ENCODE assay signal across 22 cellular contexts in the genomic region with DNA sequence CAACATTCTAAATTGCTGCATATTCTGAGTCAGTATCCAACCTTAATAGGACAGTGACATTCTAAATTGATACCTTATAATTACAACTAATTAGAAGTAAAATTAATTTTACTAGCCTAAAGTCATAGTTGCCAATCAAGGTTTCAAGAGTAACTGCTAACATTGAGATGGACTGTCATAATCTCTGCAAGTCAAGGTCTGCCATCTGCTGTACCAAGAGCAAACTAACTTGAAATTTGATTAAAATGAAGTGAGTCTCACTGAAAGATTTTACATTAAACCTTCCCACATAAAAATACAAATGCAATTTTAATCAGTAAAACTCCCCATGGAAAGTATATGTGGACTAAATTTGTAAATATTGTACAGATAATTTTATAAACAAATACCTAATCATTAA.
DNase-seq lines count a peak whose midpoint lies in the region; ATAC-seq, FAIRE-seq and TF ChIP-seq lines count a peak whose summit lies in the region.
"Had no signal": no experiment of that assay in that cellular context is flagged by ENCODE, and none has a peak within 500 bp of the region (broad histone marks: within the 10 kb centered on the region; RNA-seq: fewer than 3 reads in every experiment).

No MANE protein-coding gene starts in this region.

- TF ChIP-seq CTCF in RWPE2 (IDR thresholded peaks at IDR 0.05; ENCODE audit: poor library complexity, severe bottlenecking) (peak; percentile 54), fibroblast of mammary gland (conservative IDR thresholded peaks at IDR 0.05; ENCODE audit: control insufficient read depth, insufficient read depth, low read depth, low read length) (no peak), vagina (IDR thresholded peaks at IDR 0.05) (no peak), kidney (IDR thresholded peaks at IDR 0.05; ENCODE audit: borderline replicate concordance, extremely low read depth, insufficient read depth) (no peak)

- H3K27ac ChIP-seq in RWPE2 (ENCODE audit: poor library complexity, severe bottlenecking) (no peak overlapping the region), vagina (no peak overlapping the region), kidney (ENCODE audit: low read depth in 2 of 2, low read length in 2 of 2) (no peak overlapping the region)
- H3K27ac ChIP-seq: BLaER1, esophagus muscularis mucosa, HL-60, parathyroid adenoma, PC-9, SK-N-MC had no signal

- no peak for FAIRE-seq in kidney (lab: Jason Lieb, UNC)

- no peak for ATAC-seq in RWPE2 (ENCODE audit: low read depth)
- ATAC-seq: left cardiac atrium; naive thymus-derived CD8-positive, alpha-beta T cell; stimulated activated memory B cell treated with anti-CD40 and anti-IgM and Interleukin-4, amounts not matched to agents 10 μg/mL and 1 μg/mL and 100 μg/mL, for 72 hours had no signal

- H3K4me3 ChIP-seq in RWPE2 (ENCODE audit: severe bottlenecking) (no peak overlapping the region), fibroblast of mammary gland (ENCODE audit: control insufficient read depth, low read depth, low read length) (no peak overlapping the region), vagina (no peak overlapping the region), kidney (ENCODE audit: low read length in 2 of 2) (no peak overlapping the region)
- H3K4me3 ChIP-seq: BLaER1, esophagus muscularis mucosa, PC-9, SK-N-MC had no signal

- no peak overlapping the region for H3K9ac ChIP-seq in kidney (ENCODE audit: low read length in 2 of 2)
- H3K9ac ChIP-seq: BLaER1, parathyroid adenoma had no signal

- intact Hi-C loops in vagina (cut with DNase I), result no loop called here
- intact Hi-C loops in kidney (cut with DNase I), result no loop called here

- H3K36me3 ChIP-seq in RWPE2 (ENCODE audit: low read depth) (no peaks in the 10 kb centered on the region), vagina (no peaks in the 10 kb centered on the region), kidney (ENCODE audit: control insufficient read depth in 1 of 2, insufficient read depth in 2 of 2, low read length in 2 of 2) (no peaks in the 10 kb centered on the region)
- H3K36me3 ChIP-seq: BLaER1, esophagus muscularis mucosa had no signal

- no peaks in the 10 kb centered on the region for H3K4me1 ChIP-seq in RWPE2 (ENCODE audit: insufficient read depth, poor library complexity, severe bottlenecking)
- no peaks in the 10 kb centered on the region for H3K4me1 ChIP-seq in vagina
- H3K4me1 ChIP-seq in kidney (ENCODE audit: control insufficient read depth in 1 of 2, insufficient read depth in 1 of 2, low read depth in 1 of 2, low read length in 2 of 2), result no peaks in the 10 kb centered on the region
- H3K4me1 ChIP-seq: BLaER1, esophagus muscularis mucosa, parathyroid adenoma had no signal

- no peaks in the 10 kb centered on the region for H3K27me3 ChIP-seq in RWPE2 (ENCODE audit: insufficient read depth, poor library complexity, severe bottlenecking)
- H3K27me3 ChIP-seq in vagina, result no peaks in the 10 kb centered on the region
- H3K27me3 ChIP-seq: BLaER1, esophagus muscularis mucosa had no signal

- H3K9me3 ChIP-seq in RWPE2 (ENCODE audit: severe bottlenecking), result no peaks in the 10 kb centered on the region
- H3K9me3 ChIP-seq in vagina, result no peaks in the 10 kb centered on the region
- no peaks in the 10 kb centered on the region for H3K9me3 ChIP-seq in kidney (ENCODE audit: control insufficient read depth in 1 of 2, low read length in 2 of 2)
- H3K9me3 ChIP-seq: BLaER1, esophagus muscularis mucosa had no signal

- DNase-seq in NCI-H1105 treated with DMSO at 0.1 percent for 48 hours (lab: John Stamatoyannopoulos, UW) (peak; percentile 49), NCI-H1105 (lab: John Stamatoyannopoulos, UW) (no peak), HPDE6-E6E7 (ENCODE audit: extremely low spot score) (peak; percentile 2), RWPE2 (ENCODE audit: low spot score) (no peak), fibroblast of mammary gland (ENCODE audit: low read depth) (peak; percentile 0), vagina (ENCODE audit: extremely low spot score in 2 of 2) (no peak), D341Med (ENCODE audit: low spot score) (no peak), kidney (no peak)
- DNase-seq: activated CD4-positive, alpha-beta memory T cell treated with anti-CD3 and anti-CD28 coated beads, Interleukin-2, amount 10 ng/mL, durations not matched to agents 7 days and 5 days; activated naive CD4-positive, alpha-beta T cell; caudate nucleus; left cardiac atrium; naive thymus-derived CD8-positive, alpha-beta T cell; NCI-H2029 treated with DMSO at 0.1 percent for 48 hours; NCI-H524 treated with DMSO at 0.1 percent for 48 hours; PC-9 had no signal

- no peak for TF ChIP-seq POLR2A in vagina (IDR thresholded peaks at IDR 0.05)

Comparison
In these comparisons a context has a peak if more than half of its experiments do, and no peak if none do; other contexts are left out.
1. DNase-seq: peak in NCI-H1105 treated with DMSO at 0.1 percent for 48 hours (single experiment), HPDE6-E6E7 (single experiment) and fibroblast of mammary gland (single experiment); none in NCI-H1105 (single experiment), RWPE2 (single experiment), vagina (0 of 2), D341Med (single experiment) and kidney (single experiment).